In the genomic region with DNA sequence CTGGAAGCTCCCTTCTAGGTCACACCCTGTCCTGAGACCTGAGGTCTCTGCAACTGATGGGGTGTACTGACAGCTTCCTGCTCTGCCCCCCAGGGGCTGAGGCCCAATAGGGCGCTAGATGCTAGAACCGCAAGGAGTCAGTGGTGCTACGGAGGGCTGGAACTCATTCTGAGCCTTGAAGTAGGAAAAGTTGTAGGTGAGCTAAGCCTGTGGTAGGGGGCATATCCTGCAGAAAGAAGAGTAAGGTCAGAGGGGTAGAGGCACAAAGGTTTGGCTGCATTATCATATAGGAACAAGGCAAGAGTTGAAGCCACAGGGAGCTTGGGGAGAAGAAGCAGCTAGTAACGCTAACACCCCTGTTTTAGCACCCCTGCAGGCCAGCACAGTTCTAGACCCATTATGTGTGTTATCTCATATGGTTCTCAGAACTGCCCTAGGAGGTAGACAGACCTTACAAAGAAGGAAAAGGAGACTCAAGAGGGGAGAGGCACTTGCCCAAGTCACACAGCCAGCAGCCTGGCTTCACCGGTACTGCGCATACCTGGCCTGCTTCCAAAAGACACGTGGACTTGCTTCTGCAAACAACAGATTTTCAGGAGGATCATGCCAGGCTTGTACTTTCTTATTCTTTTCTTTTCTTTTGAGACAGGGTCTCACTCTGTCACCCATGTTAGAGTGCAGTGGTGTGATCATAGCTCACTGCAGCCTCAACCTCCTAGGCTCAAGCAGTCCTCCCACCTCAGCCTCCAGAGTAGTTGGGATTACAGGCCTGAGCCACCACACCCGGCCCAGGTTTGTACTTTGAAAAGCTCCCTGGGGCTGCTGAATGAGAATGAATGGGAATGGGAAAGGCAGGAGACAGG, we compare ENCODE assay signal across 1 cellular context.
TF ChIP-seq lines count a peak whose summit lies in the region.

No MANE protein-coding gene starts in this region.

TF ChIP-seq in K562, 482 proteins besides CTCF, POLR2A, EP300 and RAD21 (continued from another document and continues in another):
- TF ChIP-seq, protein P1, sequence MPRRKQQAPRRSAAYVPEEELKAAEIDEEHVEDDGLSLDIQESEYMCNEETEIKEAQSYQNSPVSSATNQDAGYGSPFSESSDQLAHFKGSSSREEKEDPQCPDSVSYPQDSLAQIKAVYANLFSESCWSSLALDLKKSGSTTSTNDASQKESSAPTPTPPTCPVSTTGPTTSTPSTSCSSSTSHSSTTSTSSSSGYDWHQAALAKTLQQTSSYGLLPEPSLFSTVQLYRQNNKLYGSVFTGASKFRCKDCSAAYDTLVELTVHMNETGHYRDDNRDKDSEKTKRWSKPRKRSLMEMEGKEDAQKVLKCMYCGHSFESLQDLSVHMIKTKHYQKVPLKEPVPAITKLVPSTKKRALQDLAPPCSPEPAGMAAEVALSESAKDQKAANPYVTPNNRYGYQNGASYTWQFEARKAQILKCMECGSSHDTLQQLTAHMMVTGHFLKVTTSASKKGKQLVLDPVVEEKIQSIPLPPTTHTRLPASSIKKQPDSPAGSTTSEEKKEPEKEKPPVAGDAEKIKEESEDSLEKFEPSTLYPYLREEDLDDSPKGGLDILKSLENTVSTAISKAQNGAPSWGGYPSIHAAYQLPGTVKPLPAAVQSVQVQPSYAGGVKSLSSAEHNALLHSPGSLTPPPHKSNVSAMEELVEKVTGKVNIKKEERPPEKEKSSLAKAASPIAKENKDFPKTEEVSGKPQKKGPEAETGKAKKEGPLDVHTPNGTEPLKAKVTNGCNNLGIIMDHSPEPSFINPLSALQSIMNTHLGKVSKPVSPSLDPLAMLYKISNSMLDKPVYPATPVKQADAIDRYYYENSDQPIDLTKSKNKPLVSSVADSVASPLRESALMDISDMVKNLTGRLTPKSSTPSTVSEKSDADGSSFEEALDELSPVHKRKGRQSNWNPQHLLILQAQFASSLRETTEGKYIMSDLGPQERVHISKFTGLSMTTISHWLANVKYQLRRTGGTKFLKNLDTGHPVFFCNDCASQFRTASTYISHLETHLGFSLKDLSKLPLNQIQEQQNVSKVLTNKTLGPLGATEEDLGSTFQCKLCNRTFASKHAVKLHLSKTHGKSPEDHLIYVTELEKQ (CRISPR knock-in tag; IDR thresholded peaks at IDR 0.05): no peak; the same call in 1 of the 2 replicates
- TF ChIP-seq HMG20B (CRISPR knock-in tag; IDR thresholded peaks at IDR 0.05) (0 out of 2 replicates have a peak, but pooled peaks have one; percentile 31), RBBP5 (IDR thresholded peaks at IDR 0.05; ENCODE audit: borderline replicate concordance, insufficient read depth, low read length, poor library complexity, severe bottlenecking) (peak; percentile 14), HIVEP1 (CRISPR knock-in tag; IDR thresholded peaks at IDR 0.05) (no peak), MTA3 (IDR thresholded peaks at IDR 0.05; ENCODE audit: borderline replicate concordance) (peak; percentile 12; the same call in 1 of the 2 replicates), HNRNPH1 (optimal IDR thresholded peaks at IDR 0.05; ENCODE audit: low read depth, low read length) (no peak), GABPB1 (CRISPR knock-in tag; IDR thresholded peaks at IDR 0.05) (peak; percentile 35), PTTG1 (tag; IDR thresholded peaks at IDR 0.05; ENCODE audit: low read depth) (0 out of 2 replicates have a peak, but pooled peaks have one; percentile 32), RCOR1 (IDR thresholded peaks at IDR 0.05; ENCODE audit: borderline replicate concordance in 1 of 2, low read depth in 2 of 2, low read length in 2 of 2) (0 out of 4 replicates have a peak, but pooled peaks of 1 of the 2 experiments have one; percentile 8), CBX1 (IDR thresholded peaks at IDR 0.05; ENCODE audit: low read depth) (no peak), ZNF830 (CRISPR knock-in tag; IDR thresholded peaks at IDR 0.05) (no peak), ATF1 (CRISPR knock-in tag; IDR thresholded peaks at IDR 0.05) (no peak), ATF1 (tag; IDR thresholded peaks at IDR 0.05) (peak; percentile 50), POLR2G (IDR thresholded peaks at IDR 0.05; ENCODE audit: low read depth, low read length) (no peak), ZNF184 (CRISPR knock-in tag; IDR thresholded peaks at IDR 0.05) (no peak), NR2C1 (IDR thresholded peaks at IDR 0.05) (no peak), NR2C1 (tag; IDR thresholded peaks at IDR 0.05) (peak; percentile 45; the same call in 1 of the 2 replicates), NR2F6 (CRISPR knock-in tag; IDR thresholded peaks at IDR 0.05) (no peak), TBL1XR1 (IDR thresholded peaks at IDR 0.05; ENCODE audit: low read length in 2 of 2) (no peak), TEAD1 (CRISPR knock-in tag; IDR thresholded peaks at IDR 0.05) (no peak; a peak in 1 of 4 replicates), SMARCE1 (IDR thresholded peaks at IDR 0.05) (peak; percentile 46), NFE2 (IDR thresholded peaks at IDR 0.05; ENCODE audit: low read depth) (no peak), CREB1 (IDR thresholded peaks at IDR 0.05) (no peak), CREB1 (CRISPR knock-in tag; IDR thresholded peaks at IDR 0.05) (0 out of 2 replicates have a peak, but pooled peaks have one; percentile 41), FOXA1 (IDR thresholded peaks at IDR 0.05; ENCODE audit: borderline replicate concordance) (no peak), XRCC4 (IDR thresholded peaks at IDR 0.05; ENCODE audit: extremely low read depth, insufficient read depth, insufficient read length) (no peak), ELF2 (CRISPR knock-in tag; IDR thresholded peaks at IDR 0.05) (0 out of 2 replicates have a peak, but pooled peaks have one; percentile 52), ARID1B (IDR thresholded peaks at IDR 0.05) (peak; percentile 15; the same call in 1 of the 2 replicates), NFIC (IDR thresholded peaks at IDR 0.05) (peak; percentile 93), KLF6 (CRISPR knock-in tag; IDR thresholded peaks at IDR 0.05; ENCODE audit: borderline replicate concordance) (0 out of 2 replicates have a peak, but pooled peaks have one; percentile 31), SNRNP70 (optimal IDR thresholded peaks at IDR 0.05; ENCODE audit: low read depth, low read length) (no peak), XRCC3 (IDR thresholded peaks at IDR 0.05) (no peak), EZH2 (IDR thresholded peaks at IDR 0.05; ENCODE audit: borderline replicate concordance, low read depth, low read length) (no peak)
- TF ChIP-seq, protein P2, sequence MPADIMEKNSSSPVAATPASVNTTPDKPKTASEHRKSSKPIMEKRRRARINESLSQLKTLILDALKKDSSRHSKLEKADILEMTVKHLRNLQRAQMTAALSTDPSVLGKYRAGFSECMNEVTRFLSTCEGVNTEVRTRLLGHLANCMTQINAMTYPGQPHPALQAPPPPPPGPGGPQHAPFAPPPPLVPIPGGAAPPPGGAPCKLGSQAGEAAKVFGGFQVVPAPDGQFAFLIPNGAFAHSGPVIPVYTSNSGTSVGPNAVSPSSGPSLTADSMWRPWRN (IDR thresholded peaks at IDR 0.05; ENCODE audit: low read depth): no peak
- TF ChIP-seq, protein P3, sequence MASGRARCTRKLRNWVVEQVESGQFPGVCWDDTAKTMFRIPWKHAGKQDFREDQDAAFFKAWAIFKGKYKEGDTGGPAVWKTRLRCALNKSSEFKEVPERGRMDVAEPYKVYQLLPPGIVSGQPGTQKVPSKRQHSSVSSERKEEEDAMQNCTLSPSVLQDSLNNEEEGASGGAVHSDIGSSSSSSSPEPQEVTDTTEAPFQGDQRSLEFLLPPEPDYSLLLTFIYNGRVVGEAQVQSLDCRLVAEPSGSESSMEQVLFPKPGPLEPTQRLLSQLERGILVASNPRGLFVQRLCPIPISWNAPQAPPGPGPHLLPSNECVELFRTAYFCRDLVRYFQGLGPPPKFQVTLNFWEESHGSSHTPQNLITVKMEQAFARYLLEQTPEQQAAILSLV (tag; IDR thresholded peaks at IDR 0.05): no peak; the same call in 1 of the 2 replicates
- TF ChIP-seq, protein P4, sequence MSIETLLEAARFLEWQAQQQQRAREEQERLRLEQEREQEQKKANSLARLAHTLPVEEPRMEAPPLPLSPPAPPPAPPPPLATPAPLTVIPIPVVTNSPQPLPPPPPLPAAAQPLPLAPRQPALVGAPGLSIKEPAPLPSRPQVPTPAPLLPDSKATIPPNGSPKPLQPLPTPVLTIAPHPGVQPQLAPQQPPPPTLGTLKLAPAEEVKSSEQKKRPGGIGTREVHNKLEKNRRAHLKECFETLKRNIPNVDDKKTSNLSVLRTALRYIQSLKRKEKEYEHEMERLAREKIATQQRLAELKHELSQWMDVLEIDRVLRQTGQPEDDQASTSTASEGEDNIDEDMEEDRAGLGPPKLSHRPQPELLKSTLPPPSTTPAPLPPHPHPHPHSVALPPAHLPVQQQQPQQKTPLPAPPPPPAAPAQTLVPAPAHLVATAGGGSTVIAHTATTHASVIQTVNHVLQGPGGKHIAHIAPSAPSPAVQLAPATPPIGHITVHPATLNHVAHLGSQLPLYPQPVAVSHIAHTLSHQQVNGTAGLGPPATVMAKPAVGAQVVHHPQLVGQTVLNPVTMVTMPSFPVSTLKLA (conservative IDR thresholded peaks at IDR 0.05): peak; percentile 52 to 57
- TF ChIP-seq, protein P5, sequence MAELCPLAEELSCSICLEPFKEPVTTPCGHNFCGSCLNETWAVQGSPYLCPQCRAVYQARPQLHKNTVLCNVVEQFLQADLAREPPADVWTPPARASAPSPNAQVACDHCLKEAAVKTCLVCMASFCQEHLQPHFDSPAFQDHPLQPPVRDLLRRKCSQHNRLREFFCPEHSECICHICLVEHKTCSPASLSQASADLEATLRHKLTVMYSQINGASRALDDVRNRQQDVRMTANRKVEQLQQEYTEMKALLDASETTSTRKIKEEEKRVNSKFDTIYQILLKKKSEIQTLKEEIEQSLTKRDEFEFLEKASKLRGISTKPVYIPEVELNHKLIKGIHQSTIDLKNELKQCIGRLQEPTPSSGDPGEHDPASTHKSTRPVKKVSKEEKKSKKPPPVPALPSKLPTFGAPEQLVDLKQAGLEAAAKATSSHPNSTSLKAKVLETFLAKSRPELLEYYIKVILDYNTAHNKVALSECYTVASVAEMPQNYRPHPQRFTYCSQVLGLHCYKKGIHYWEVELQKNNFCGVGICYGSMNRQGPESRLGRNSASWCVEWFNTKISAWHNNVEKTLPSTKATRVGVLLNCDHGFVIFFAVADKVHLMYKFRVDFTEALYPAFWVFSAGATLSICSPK (IDR thresholded peaks at IDR 0.05; ENCODE audit: borderline replicate concordance): no peak
- TF ChIP-seq, protein P6, sequence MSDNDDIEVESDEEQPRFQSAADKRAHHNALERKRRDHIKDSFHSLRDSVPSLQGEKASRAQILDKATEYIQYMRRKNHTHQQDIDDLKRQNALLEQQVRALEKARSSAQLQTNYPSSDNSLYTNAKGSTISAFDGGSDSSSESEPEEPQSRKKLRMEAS (CRISPR knock-in tag; IDR thresholded peaks at IDR 0.05): peak; percentile 72
- TF ChIP-seq, protein P7, sequence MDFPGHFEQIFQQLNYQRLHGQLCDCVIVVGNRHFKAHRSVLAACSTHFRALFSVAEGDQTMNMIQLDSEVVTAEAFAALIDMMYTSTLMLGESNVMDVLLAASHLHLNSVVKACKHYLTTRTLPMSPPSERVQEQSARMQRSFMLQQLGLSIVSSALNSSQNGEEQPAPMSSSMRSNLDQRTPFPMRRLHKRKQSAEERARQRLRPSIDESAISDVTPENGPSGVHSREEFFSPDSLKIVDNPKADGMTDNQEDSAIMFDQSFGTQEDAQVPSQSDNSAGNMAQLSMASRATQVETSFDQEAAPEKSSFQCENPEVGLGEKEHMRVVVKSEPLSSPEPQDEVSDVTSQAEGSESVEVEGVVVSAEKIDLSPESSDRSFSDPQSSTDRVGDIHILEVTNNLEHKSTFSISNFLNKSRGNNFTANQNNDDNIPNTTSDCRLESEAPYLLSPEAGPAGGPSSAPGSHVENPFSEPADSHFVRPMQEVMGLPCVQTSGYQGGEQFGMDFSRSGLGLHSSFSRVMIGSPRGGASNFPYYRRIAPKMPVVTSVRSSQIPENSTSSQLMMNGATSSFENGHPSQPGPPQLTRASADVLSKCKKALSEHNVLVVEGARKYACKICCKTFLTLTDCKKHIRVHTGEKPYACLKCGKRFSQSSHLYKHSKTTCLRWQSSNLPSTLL (IDR thresholded peaks at IDR 0.05): no peak
- TF ChIP-seq, protein P8, sequence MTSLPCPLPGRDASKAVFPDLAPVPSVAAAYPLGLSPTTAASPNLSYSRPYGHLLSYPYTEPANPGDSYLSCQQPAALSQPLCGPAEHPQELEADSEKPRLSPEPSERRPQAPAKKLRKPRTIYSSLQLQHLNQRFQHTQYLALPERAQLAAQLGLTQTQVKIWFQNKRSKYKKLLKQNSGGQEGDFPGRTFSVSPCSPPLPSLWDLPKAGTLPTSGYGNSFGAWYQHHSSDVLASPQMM (CRISPR knock-in tag; IDR thresholded peaks at IDR 0.05): no peak
- TF ChIP-seq, protein P9, sequence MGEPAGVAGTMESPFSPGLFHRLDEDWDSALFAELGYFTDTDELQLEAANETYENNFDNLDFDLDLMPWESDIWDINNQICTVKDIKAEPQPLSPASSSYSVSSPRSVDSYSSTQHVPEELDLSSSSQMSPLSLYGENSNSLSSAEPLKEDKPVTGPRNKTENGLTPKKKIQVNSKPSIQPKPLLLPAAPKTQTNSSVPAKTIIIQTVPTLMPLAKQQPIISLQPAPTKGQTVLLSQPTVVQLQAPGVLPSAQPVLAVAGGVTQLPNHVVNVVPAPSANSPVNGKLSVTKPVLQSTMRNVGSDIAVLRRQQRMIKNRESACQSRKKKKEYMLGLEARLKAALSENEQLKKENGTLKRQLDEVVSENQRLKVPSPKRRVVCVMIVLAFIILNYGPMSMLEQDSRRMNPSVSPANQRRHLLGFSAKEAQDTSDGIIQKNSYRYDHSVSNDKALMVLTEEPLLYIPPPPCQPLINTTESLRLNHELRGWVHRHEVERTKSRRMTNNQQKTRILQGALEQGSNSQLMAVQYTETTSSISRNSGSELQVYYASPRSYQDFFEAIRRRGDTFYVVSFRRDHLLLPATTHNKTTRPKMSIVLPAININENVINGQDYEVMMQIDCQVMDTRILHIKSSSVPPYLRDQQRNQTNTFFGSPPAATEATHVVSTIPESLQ (CRISPR knock-in tag; IDR thresholded peaks at IDR 0.05): 0 out of 2 replicates have a peak, but pooled peaks have one; percentile 25
- TF ChIP-seq, protein P10, sequence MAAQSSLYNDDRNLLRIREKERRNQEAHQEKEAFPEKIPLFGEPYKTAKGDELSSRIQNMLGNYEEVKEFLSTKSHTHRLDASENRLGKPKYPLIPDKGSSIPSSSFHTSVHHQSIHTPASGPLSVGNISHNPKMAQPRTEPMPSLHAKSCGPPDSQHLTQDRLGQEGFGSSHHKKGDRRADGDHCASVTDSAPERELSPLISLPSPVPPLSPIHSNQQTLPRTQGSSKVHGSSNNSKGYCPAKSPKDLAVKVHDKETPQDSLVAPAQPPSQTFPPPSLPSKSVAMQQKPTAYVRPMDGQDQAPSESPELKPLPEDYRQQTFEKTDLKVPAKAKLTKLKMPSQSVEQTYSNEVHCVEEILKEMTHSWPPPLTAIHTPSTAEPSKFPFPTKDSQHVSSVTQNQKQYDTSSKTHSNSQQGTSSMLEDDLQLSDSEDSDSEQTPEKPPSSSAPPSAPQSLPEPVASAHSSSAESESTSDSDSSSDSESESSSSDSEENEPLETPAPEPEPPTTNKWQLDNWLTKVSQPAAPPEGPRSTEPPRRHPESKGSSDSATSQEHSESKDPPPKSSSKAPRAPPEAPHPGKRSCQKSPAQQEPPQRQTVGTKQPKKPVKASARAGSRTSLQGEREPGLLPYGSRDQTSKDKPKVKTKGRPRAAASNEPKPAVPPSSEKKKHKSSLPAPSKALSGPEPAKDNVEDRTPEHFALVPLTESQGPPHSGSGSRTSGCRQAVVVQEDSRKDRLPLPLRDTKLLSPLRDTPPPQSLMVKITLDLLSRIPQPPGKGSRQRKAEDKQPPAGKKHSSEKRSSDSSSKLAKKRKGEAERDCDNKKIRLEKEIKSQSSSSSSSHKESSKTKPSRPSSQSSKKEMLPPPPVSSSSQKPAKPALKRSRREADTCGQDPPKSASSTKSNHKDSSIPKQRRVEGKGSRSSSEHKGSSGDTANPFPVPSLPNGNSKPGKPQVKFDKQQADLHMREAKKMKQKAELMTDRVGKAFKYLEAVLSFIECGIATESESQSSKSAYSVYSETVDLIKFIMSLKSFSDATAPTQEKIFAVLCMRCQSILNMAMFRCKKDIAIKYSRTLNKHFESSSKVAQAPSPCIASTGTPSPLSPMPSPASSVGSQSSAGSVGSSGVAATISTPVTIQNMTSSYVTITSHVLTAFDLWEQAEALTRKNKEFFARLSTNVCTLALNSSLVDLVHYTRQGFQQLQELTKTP (IDR thresholded peaks at IDR 0.05; ENCODE audit: low read depth in 1 of 2, partially characterized antibody in 2 of 2): no peak
